ENCODE assay signal across 1 cellular context in genomic region chr1:113928950-113929749, GRCh38.
A peak's percentile ranks its signal among the peaks of the same experiment; 100 is the strongest.
TF ChIP-seq lines count a peak whose summit lies in the region.

HIPK1 (plus strand) TSS chr1:113929324.

TF ChIP-seq in K562, 482 proteins besides CTCF, POLR2A, EP300 and RAD21 (continued from another document):
- TF ChIP-seq DEAF1 (CRISPR knock-in tag; IDR thresholded peaks at IDR 0.05) (no peak), HNRNPH1 (optimal IDR thresholded peaks at IDR 0.05; ENCODE audit: low read depth, low read length) (no peak), ZNF280A (IDR thresholded peaks at IDR 0.05; ENCODE audit: low read depth, partially characterized antibody) (no peak), NEUROD1 (IDR thresholded peaks at IDR 0.05; ENCODE audit: borderline replicate concordance, low read depth, low read length, partially characterized antibody) (peak; percentile 78), ETV1 (tag; conservative IDR thresholded peaks at IDR 0.05; ENCODE audit: low read depth) (peak; percentile 95), ZBTB17 (CRISPR knock-in tag; IDR thresholded peaks at IDR 0.05) (peak; percentile 99), DACH1 (IDR thresholded peaks at IDR 0.05; ENCODE audit: partially characterized antibody) (no peak), ZNF79 (CRISPR knock-in tag; IDR thresholded peaks at IDR 0.05; ENCODE audit: low read depth) (no peak), BRD4 (IDR thresholded peaks at IDR 0.05) (0 out of 2 replicates have a peak, but pooled peaks have one; percentile 51), RAD51 (IDR thresholded peaks at IDR 0.05; ENCODE audit: borderline replicate concordance, low read depth) (no peak)
